Comparison of ENCODE assay signal across 8 cellular contexts in the genomic region with DNA sequence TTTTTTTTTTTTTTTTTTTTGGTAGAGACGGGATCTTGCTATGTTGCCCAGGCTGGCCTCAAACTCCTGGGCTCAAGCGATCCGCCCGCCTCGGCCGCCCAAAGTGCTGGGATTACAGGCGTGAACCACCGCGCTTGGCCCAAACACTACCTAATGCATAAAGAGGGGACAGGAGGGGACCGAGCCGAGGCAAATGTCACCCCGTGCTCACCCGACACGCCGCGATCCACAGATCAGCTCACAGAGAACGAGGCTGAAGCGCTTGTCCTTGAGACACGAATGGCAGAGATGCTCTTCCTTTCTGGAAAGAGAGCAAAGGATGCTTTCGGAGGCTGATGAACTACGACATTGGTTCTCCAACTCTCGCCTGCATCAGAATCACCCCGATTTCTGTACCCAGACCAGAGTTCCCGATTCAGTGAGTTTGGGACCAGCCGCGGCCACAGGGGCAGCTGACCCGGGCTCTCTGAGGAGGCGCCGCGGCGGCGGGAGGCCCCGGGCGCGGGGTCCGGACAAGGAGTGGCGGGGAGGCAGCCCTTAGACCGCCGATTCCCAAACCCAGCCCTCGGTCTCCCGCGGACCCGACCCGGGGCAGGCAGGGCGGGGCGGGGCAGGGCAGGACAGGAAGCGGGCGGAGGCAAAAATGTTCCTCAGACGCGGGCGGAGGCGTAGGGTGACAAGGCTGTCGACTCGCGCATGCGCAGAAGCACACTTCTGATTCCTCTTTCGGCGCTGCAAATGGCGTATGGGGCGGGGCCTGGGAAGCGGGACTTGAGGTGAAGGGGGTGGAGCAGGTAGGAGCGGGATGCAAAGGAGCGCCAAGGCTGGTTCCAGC.
A peak's percentile ranks its signal among the peaks of the same experiment; 100 is the strongest.
DNase-seq lines count a peak whose midpoint lies in the region; ATAC-seq, FAIRE-seq and TF ChIP-seq lines count a peak whose summit lies in the region.

TSS of gene ZNF699 (minus strand) at position 700 of the 835 bp plus-strand sequence. CDS start 4,719 bp downstream, outside the sequence.

- H3K27me3 ChIP-seq in OCI-LY1 (ENCODE audit: insufficient read depth, low read length) (no peaks in the 10 kb centered on the region), mucosa of rectum (ENCODE audit: control insufficient read depth in 2 of 2, insufficient read depth in 2 of 2, low read length in 2 of 2) (no peaks in the 10 kb centered on the region)

- no peaks in the 10 kb centered on the region for H3F3A ChIP-seq in OCI-LY1 (ENCODE audit: insufficient read depth, low read length)

- H3K4me3 ChIP-seq in OCI-LY1 (ENCODE audit: low read depth, low read length, poor library complexity, severe bottlenecking) = peak within 1 kb of the TSS; percentile 84
- peak within 1 kb of the TSS; percentile 87 to 98 for H3K4me3 ChIP-seq in mucosa of rectum (ENCODE audit: low read length in 2 of 2)

- peaks cover 6% of the 10 kb centered on the region; the same call in 1 of the 2 replicates for H3K79me2 ChIP-seq in OCI-LY1 (ENCODE audit: insufficient read depth, low read length)

- ATAC-seq in GM21526 (IDR thresholded peaks at IDR 0.05; ENCODE audit: low FRiP score, unreplicated experiment) = peak; percentile 86

- peak; percentile 61 for TF ChIP-seq POLR2A in erythroblast (IDR thresholded peaks at IDR 0.05; ENCODE audit: low read length)

- no peaks in the 10 kb centered on the region for H4K20me1 ChIP-seq in OCI-LY1 (ENCODE audit: insufficient read depth, low read length)

- H3K9ac ChIP-seq in OCI-LY1 (ENCODE audit: low read length) = peak within 1 kb of the TSS; percentile 86
- peak within 1 kb of the TSS; percentile 86 to 96 for H3K9ac ChIP-seq in mucosa of rectum (ENCODE audit: low read depth in 1 of 2, low read length in 2 of 2)

- H3K36me3 ChIP-seq in OCI-LY1 (ENCODE audit: insufficient read depth, low read length) = peaks cover 3% of the 10 kb centered on the region
- peaks cover 0 to under 1% of the 10 kb centered on the region in 2 donors for H3K36me3 ChIP-seq in mucosa of rectum (ENCODE audit: control insufficient read depth in 2 of 2, insufficient read depth in 2 of 2, low read length in 2 of 2)

- H2AFZ ChIP-seq in OCI-LY1 (ENCODE audit: low read length) = 0 out of 2 replicates have a peak within 1 kb of the TSS, but pooled peaks have one; percentile 58

- TF ChIP-seq CTCF in D721Med (IDR thresholded peaks at IDR 0.05; ENCODE audit: insufficient read depth, missing control alignments) = no peak
- no peak for TF ChIP-seq CTCF in OCI-LY1 (IDR thresholded peaks at IDR 0.05; ENCODE audit: low read length)

- FAIRE-seq in D721Med (lab: Jason Lieb, UNC) = no peak

- H3K9me3 ChIP-seq in OCI-LY1 (ENCODE audit: low read length) = peaks cover 10% of the 10 kb centered on the region; the same call in 1 of the 2 replicates
- peaks cover 0 to 2% of the 10 kb centered on the region in 2 donors for H3K9me3 ChIP-seq in mucosa of rectum (ENCODE audit: control insufficient read depth in 2 of 2, low read length in 2 of 2)

- H3K9me2 ChIP-seq in OCI-LY1 (ENCODE audit: low read depth, low read length) = no peaks in the 10 kb centered on the region

- H3K4me2 ChIP-seq in OCI-LY1 (ENCODE audit: low read length) = peak within 1 kb of the TSS; percentile 73

- peak; percentile 85 for DNase-seq in D721Med (ENCODE audit: insufficient read length, low spot score)
- DNase-seq in HuH-7 (ENCODE audit: low spot score) = peak; percentile 79
- DNase-seq in activated T-cell treated with anti-CD3 and anti-CD28 coated beads for 48 hours (ENCODE audit: low read depth) = peak; percentile 95
- peak; percentile 97 to 98 for DNase-seq in erythroblast (lab: John Stamatoyannopoulos, UW)
- peak; percentile 93 to 97 for DNase-seq in stimulated activated CD8-positive, alpha-beta memory T cell treated with anti-CD3 and anti-CD28 coated beads, Interleukin-4, amount 100 ng/mL, for 4 hours (ENCODE audit: low read depth in 2 of 2, low spot score in 1 of 2)

- H3K4me1 ChIP-seq in OCI-LY1 (ENCODE audit: insufficient read depth, low read length, severe bottlenecking) (peaks cover 13% of the 10 kb centered on the region), mucosa of rectum (ENCODE audit: control insufficient read depth in 2 of 2, insufficient read depth in 2 of 2, low read length in 2 of 2) (no peaks in the 10 kb centered on the region)

- peak within 1 kb of the TSS; percentile 77 for H3K27ac ChIP-seq in OCI-LY1 (ENCODE audit: low read depth, low read length, poor library complexity, severe bottlenecking)
- peak within 1 kb of the TSS; percentile 78 to 85 for H3K27ac ChIP-seq in mucosa of rectum (ENCODE audit: low read depth in 2 of 2, low read length in 2 of 2)

Comparison
In these comparisons a context has a peak if more than half of its experiments do, and no peak if none do; other contexts are left out.
1. Peak in every context shown above with its lines: DNase-seq, ATAC-seq, H3K4me3 ChIP-seq and H3K27ac ChIP-seq.